29 cellular contexts compared by ENCODE assay signal in genomic region chr4:63922146-63922545, GRCh38.
"Had no signal": no experiment of that assay in that cellular context is flagged by ENCODE, and none has a peak within 500 bp of the region (broad histone marks: within the 10 kb centered on the region; RNA-seq: fewer than 3 reads in every experiment).

No MANE protein-coding gene starts in this region.

- H3K4me3 Mint-ChIP-seq: activated CD4-positive, alpha-beta memory T cell treated with anti-CD3 and anti-CD28 coated beads for 36 hours; activated CD4-positive, alpha-beta T cell treated with anti-CD3 and anti-CD28 coated beads, Interleukin-2, amount 10 ng/mL, durations not matched to agents 7 days and 5 days; activated naive CD8-positive, alpha-beta T cell treated with anti-CD3 and anti-CD28 coated beads, Interleukin-2, amount 50 U/mL, for 24 hours; activated T-cell treated with anti-CD3 and anti-CD28 coated beads, Interleukin-2, amount 50 U/mL, for 4 hours; T-helper 17 cell had no signal

- H3K4me3 ChIP-seq: ascending aorta, body of pancreas, MG63, SK-N-MC had no signal

- H3K9me3 ChIP-seq: ascending aorta, body of pancreas, MG63 had no signal

- H3K9ac ChIP-seq: KMS-11 had no signal

- H3K4me1 Mint-ChIP-seq: activated CD4-positive, alpha-beta T cell treated with anti-CD3 and anti-CD28 coated beads, Interleukin-2, amount 10 ng/mL, durations not matched to agents 7 days and 5 days; activated naive CD8-positive, alpha-beta T cell treated with anti-CD3 and anti-CD28 coated beads, Interleukin-2, amount 50 U/mL, for 24 hours; T-helper 17 cell had no signal

- H3K9me3 Mint-ChIP-seq: activated CD4-positive, alpha-beta T cell treated with anti-CD3 and anti-CD28 coated beads, Interleukin-2, amount 10 ng/mL, durations not matched to agents 7 days and 5 days had no signal

- H3K36me3 ChIP-seq: ascending aorta, MG63 had no signal

- H3K27me3 ChIP-seq: ascending aorta, body of pancreas, MG63 had no signal

- H3K36me3 Mint-ChIP-seq: activated CD4-positive, alpha-beta memory T cell treated with anti-CD3 and anti-CD28 coated beads for 36 hours had no signal

- H3K27ac ChIP-seq: ascending aorta, body of pancreas, KMS-11, SK-N-MC had no signal

- ATAC-seq: activated naive CD4-positive, alpha-beta T cell treated with anti-CD3 and anti-CD28 coated beads, Interleukin-2, amount 50 U/mL, for 72 hours; activated naive CD8-positive, alpha-beta T cell treated with anti-CD3 and anti-CD28 coated beads, Interleukin-2, amount 50 U/mL, for 24 hours; activated T-cell treated with anti-CD3 and anti-CD28 coated beads, Interleukin-2, amount 50 U/mL, for 4 hours; body of pancreas; Panc1; Right ventricle myocardium inferior; T-helper 17 cell had no signal

- H3K27ac Mint-ChIP-seq: activated CD4-positive, alpha-beta memory T cell treated with anti-CD3 and anti-CD28 coated beads for 36 hours; activated CD4-positive, alpha-beta T cell treated with anti-CD3 and anti-CD28 coated beads, Interleukin-2, amount 10 ng/mL, durations not matched to agents 7 days and 5 days; activated naive CD4-positive, alpha-beta T cell treated with anti-CD3 and anti-CD28 coated beads, Interleukin-2, amount 50 U/mL, for 72 hours; activated naive CD8-positive, alpha-beta T cell treated with anti-CD3 and anti-CD28 coated beads, Interleukin-2, amount 50 U/mL, for 24 hours; T-helper 17 cell had no signal

- DNase-seq: activated CD4-positive, alpha-beta memory T cell treated with anti-CD3 and anti-CD28 coated beads for 36 hours; activated CD4-positive, alpha-beta T cell treated with anti-CD3 and anti-CD28 coated beads, Interleukin-2, amount 10 ng/mL, durations not matched to agents 7 days and 5 days; activated CD4-positive, CD25-positive, alpha-beta regulatory T cell; activated CD8-positive, alpha-beta memory T cell treated with anti-CD3 and anti-CD28 coated beads for 24 hours; activated effector memory CD4-positive, alpha-beta T cell treated with anti-CD3 and anti-CD28 coated beads, Interleukin-2, amount 50 U/mL, for 16 hours; activated naive CD4-positive, alpha-beta T cell treated with Interleukin-2 at 50 U/mL for 16 hours; activated naive CD8-positive, alpha-beta T cell treated with anti-CD3 and anti-CD28 coated beads, Interleukin-2, amount 50 U/mL, for 24 hours; activated T-cell treated with anti-CD3 and anti-CD28 coated beads, Interleukin-2, amount 50 U/mL, for 4 hours; amniotic stem cell; body of pancreas; central memory CD4-positive, alpha-beta T cell; MG63; MV-4-11; NCI-H1105; NCI-H1436 treated with DMSO at 0.1 percent for 48 hours; NCI-H1930; NCI-H2107; NCI-H526; NCI-H774; OCI-M1; RPMI8226; T-helper 17 cell; T-helper 9 cell had no signal

- H3K27me3 Mint-ChIP-seq: activated CD4-positive, alpha-beta memory T cell treated with anti-CD3 and anti-CD28 coated beads for 36 hours; activated CD4-positive, alpha-beta T cell treated with anti-CD3 and anti-CD28 coated beads, Interleukin-2, amount 10 ng/mL, durations not matched to agents 7 days and 5 days; activated naive CD8-positive, alpha-beta T cell treated with anti-CD3 and anti-CD28 coated beads, Interleukin-2, amount 50 U/mL, for 24 hours; T-helper 17 cell had no signal

- H3K4me1 ChIP-seq: ascending aorta, body of pancreas had no signal
